Comparison of ENCODE assay signal across 1 cellular context in the genomic region with DNA sequence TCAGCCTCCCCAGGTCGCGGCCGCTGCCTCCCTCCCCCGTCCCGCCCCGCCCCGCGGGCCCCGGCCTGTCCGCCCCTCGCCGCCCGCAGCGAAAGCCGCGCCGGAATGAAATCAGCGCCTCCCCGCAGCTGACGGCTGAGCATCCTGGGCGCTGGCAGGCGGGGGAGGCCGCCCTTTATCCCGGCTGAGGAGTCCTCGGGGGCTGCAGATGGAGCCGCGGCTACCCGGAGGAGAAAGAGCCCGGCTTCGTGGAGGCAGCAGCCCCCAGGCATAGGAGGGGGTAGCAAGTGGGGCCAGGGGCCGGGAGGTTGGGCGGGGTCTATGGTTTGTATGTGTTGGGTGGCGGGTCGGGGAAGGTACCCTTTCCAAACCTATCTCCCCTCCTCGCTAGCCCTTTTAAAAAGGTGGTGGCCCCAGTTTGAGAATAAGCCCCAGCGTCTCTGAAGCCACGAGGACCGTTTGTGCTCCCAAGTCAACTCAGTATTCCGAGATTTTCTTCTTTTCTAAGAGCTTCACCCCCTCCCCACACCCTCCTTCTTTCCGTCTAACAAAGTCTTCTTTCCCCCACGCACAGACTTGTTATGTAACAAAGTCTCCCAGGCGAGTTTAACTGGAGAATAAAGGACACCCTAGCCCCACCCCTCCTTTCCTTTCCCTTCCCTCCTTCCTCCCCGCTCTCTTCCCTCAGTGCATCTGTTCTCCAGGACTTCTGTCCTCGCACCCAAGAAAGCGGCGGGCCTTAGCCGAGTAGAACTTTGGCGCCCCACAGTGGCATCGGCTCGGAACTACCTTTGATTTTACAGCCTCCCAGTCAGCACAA.
TF ChIP-seq lines count a peak whose summit lies in the region.

No MANE protein-coding gene starts in this region.

TF ChIP-seq in WTC11, 78 proteins besides CTCF, POLR2A, EP300 and RAD21 (continued from another document):
- TF ChIP-seq, protein P1, sequence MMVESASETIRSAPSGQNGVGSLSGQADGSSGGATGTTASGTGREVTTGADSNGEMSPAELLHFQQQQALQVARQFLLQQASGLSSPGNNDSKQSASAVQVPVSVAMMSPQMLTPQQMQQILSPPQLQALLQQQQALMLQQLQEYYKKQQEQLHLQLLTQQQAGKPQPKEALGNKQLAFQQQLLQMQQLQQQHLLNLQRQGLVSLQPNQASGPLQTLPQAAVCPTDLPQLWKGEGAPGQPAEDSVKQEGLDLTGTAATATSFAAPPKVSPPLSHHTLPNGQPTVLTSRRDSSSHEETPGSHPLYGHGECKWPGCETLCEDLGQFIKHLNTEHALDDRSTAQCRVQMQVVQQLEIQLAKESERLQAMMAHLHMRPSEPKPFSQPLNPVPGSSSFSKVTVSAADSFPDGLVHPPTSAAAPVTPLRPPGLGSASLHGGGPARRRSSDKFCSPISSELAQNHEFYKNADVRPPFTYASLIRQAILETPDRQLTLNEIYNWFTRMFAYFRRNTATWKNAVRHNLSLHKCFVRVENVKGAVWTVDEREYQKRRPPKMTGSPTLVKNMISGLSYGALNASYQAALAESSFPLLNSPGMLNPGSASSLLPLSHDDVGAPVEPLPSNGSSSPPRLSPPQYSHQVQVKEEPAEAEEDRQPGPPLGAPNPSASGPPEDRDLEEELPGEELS (CRISPR knock-in tag; IDR thresholded peaks at IDR 0.05), result 0 out of 2 replicates have a peak, but pooled peaks have one; percentile 13
- no peak for TF ChIP-seq NFE2L1 (CRISPR knock-in tag; IDR thresholded peaks at IDR 0.05)
- TF ChIP-seq, protein P2, sequence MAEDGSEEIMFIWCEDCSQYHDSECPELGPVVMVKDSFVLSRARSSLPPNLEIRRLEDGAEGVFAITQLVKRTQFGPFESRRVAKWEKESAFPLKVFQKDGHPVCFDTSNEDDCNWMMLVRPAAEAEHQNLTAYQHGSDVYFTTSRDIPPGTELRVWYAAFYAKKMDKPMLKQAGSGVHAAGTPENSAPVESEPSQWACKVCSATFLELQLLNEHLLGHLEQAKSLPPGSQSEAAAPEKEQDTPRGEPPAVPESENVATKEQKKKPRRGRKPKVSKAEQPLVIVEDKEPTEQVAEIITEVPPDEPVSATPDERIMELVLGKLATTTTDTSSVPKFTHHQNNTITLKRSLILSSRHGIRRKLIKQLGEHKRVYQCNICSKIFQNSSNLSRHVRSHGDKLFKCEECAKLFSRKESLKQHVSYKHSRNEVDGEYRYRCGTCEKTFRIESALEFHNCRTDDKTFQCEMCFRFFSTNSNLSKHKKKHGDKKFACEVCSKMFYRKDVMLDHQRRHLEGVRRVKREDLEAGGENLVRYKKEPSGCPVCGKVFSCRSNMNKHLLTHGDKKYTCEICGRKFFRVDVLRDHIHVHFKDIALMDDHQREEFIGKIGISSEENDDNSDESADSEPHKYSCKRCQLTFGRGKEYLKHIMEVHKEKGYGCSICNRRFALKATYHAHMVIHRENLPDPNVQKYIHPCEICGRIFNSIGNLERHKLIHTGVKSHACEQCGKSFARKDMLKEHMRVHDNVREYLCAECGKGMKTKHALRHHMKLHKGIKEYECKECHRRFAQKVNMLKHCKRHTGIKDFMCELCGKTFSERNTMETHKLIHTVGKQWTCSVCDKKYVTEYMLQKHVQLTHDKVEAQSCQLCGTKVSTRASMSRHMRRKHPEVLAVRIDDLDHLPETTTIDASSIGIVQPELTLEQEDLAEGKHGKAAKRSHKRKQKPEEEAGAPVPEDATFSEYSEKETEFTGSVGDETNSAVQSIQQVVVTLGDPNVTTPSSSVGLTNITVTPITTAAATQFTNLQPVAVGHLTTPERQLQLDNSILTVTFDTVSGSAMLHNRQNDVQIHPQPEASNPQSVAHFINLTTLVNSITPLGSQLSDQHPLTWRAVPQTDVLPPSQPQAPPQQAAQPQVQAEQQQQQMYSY (CRISPR knock-in tag; IDR thresholded peaks at IDR 0.05), result no peak
- TF ChIP-seq, protein P3, sequence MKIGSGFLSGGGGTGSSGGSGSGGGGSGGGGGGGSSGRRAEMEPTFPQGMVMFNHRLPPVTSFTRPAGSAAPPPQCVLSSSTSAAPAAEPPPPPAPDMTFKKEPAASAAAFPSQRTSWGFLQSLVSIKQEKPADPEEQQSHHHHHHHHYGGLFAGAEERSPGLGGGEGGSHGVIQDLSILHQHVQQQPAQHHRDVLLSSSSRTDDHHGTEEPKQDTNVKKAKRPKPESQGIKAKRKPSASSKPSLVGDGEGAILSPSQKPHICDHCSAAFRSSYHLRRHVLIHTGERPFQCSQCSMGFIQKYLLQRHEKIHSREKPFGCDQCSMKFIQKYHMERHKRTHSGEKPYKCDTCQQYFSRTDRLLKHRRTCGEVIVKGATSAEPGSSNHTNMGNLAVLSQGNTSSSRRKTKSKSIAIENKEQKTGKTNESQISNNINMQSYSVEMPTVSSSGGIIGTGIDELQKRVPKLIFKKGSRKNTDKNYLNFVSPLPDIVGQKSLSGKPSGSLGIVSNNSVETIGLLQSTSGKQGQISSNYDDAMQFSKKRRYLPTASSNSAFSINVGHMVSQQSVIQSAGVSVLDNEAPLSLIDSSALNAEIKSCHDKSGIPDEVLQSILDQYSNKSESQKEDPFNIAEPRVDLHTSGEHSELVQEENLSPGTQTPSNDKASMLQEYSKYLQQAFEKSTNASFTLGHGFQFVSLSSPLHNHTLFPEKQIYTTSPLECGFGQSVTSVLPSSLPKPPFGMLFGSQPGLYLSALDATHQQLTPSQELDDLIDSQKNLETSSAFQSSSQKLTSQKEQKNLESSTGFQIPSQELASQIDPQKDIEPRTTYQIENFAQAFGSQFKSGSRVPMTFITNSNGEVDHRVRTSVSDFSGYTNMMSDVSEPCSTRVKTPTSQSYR (CRISPR knock-in tag; IDR thresholded peaks at IDR 0.05), result no peak
- TF ChIP-seq, protein P4, sequence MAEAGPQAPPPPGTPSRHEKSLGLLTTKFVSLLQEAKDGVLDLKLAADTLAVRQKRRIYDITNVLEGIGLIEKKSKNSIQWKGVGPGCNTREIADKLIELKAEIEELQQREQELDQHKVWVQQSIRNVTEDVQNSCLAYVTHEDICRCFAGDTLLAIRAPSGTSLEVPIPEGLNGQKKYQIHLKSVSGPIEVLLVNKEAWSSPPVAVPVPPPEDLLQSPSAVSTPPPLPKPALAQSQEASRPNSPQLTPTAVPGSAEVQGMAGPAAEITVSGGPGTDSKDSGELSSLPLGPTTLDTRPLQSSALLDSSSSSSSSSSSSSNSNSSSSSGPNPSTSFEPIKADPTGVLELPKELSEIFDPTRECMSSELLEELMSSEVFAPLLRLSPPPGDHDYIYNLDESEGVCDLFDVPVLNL (CRISPR knock-in tag; IDR thresholded peaks at IDR 0.05; ENCODE audit: borderline replicate concordance, low read depth), result no peak
- TF ChIP-seq ZNF423 (CRISPR knock-in tag; IDR thresholded peaks at IDR 0.05), result 0 out of 2 replicates have a peak, but pooled peaks have one; percentile 35
- TF ChIP-seq NR3C1 (CRISPR knock-in tag; conservative IDR thresholded peaks at IDR 0.05; ENCODE audit: low read depth), result no peak
- no peak for TF ChIP-seq FOXK1 (CRISPR knock-in tag; IDR thresholded peaks at IDR 0.05)
- TF ChIP-seq, protein P5, sequence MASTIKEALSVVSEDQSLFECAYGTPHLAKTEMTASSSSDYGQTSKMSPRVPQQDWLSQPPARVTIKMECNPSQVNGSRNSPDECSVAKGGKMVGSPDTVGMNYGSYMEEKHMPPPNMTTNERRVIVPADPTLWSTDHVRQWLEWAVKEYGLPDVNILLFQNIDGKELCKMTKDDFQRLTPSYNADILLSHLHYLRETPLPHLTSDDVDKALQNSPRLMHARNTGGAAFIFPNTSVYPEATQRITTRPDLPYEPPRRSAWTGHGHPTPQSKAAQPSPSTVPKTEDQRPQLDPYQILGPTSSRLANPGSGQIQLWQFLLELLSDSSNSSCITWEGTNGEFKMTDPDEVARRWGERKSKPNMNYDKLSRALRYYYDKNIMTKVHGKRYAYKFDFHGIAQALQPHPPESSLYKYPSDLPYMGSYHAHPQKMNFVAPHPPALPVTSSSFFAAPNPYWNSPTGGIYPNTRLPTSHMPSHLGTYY (CRISPR knock-in tag; IDR thresholded peaks at IDR 0.05), result no peak
- TF ChIP-seq ZBTB21 (CRISPR knock-in tag; IDR thresholded peaks at IDR 0.05; ENCODE audit: borderline replicate concordance), result no peak
- TF ChIP-seq, protein P6, sequence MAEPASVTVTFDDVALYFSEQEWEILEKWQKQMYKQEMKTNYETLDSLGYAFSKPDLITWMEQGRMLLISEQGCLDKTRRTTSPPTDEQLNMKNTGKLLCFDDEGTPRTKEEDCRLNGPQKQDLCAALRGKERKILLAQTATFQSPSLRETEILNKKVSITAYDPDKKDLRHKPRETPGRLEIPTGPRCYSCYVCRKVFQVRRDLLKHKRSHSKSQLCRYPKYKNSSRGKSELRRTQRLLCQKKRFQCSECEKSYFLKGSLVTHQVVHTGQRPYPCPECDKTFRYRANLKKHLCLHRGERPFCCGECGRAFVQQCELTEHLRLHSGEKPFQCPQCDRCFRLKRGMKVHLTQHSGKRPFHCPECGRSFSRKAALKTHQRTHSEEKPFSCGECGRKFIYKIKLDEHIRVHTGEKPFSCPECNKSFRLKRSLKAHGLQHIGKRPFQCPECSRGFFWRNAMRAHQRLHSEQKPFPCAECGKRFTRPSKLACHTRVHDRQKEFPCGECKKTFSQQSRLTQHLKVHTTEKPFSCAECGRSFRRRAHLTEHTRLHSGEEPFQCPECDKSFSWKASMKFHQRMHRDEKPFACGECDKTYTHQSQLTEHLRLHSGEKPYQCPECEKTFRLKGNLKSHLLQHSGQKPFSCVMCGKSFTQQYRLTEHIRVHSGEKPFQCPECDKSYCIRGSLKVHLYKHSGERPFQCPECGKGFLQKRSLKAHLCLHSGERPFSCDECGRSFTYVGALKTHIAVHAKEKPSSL (CRISPR knock-in tag; conservative IDR thresholded peaks at IDR 0.05), result no peak
- no peak for TF ChIP-seq NFYB (CRISPR knock-in tag; conservative IDR thresholded peaks at IDR 0.05; ENCODE audit: low read depth)
- TF ChIP-seq, protein P7, sequence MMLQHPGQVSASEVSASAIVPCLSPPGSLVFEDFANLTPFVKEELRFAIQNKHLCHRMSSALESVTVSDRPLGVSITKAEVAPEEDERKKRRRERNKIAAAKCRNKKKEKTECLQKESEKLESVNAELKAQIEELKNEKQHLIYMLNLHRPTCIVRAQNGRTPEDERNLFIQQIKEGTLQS (CRISPR knock-in tag; conservative IDR thresholded peaks at IDR 0.05), result no peak
- TF ChIP-seq ZNF416 (CRISPR knock-in tag; IDR thresholded peaks at IDR 0.05), result no peak
- TF ChIP-seq JAZF1 (CRISPR knock-in tag; IDR thresholded peaks at IDR 0.05), result no peak
- 0 out of 2 replicates have a peak, but pooled peaks have one; percentile 14 for TF ChIP-seq HMGA2 (CRISPR knock-in tag; IDR thresholded peaks at IDR 0.05)
- TF ChIP-seq, protein P8, sequence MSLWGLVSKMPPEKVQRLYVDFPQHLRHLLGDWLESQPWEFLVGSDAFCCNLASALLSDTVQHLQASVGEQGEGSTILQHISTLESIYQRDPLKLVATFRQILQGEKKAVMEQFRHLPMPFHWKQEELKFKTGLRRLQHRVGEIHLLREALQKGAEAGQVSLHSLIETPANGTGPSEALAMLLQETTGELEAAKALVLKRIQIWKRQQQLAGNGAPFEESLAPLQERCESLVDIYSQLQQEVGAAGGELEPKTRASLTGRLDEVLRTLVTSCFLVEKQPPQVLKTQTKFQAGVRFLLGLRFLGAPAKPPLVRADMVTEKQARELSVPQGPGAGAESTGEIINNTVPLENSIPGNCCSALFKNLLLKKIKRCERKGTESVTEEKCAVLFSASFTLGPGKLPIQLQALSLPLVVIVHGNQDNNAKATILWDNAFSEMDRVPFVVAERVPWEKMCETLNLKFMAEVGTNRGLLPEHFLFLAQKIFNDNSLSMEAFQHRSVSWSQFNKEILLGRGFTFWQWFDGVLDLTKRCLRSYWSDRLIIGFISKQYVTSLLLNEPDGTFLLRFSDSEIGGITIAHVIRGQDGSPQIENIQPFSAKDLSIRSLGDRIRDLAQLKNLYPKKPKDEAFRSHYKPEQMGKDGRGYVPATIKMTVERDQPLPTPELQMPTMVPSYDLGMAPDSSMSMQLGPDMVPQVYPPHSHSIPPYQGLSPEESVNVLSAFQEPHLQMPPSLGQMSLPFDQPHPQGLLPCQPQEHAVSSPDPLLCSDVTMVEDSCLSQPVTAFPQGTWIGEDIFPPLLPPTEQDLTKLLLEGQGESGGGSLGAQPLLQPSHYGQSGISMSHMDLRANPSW (CRISPR knock-in tag; conservative IDR thresholded peaks at IDR 0.05; ENCODE audit: low read depth), result no peak
